Comparison of ENCODE assay signal across 8 cellular contexts in the genomic region with DNA sequence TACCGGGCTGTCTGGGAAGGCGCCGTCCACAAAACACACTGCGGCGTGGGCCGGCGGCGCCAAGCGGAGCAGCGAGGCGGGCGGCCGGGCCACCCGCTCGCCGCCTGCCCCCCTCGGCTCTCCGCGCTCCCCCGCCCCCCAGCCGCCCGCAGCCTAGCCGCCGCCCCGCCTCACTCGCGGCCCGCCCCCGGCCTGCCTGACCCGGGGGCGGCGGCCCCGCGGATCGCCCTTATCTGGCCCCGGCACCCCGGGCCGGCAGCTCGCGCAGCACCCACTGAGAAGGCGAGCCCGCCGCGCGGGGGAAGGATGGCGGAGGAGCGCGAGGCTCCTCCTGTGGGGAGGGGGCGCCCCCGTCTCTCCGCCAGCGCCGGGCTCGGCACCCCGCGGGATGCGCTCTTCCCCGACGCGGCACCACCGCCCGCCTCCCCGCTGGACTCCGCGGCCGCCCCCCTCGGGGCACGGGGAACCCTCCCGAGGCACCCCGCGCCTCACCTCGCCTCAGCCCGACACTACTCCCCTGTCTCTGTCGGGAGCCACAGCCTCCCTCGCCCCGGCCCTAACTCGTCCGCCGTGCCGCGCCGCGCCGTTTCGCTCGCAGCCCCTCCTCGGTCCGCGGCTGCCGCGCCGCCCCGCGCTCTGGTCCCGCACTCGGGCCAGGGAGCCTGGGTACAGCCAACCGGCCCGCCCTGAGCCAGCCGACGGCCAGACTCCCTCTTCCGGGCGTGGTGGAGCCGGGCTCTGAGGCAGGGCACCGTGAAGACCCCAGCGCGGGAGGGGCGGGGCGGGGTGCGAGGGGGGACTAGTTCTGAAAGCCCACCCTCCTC. TPM values are rescaled to one million over a fixed set of nuclear protein-coding genes. Genes with fewer than 3 reads are reported as not detected.
A peak's percentile ranks its signal among the peaks of the same experiment; 100 is the strongest.
DNase-seq lines count a peak whose midpoint lies in the region; ATAC-seq and TF ChIP-seq lines count a peak whose summit lies in the region.

No MANE protein-coding gene starts in this region.

- H3K9me3 ChIP-seq in DOHH2 (ENCODE audit: control insufficient read depth, insufficient read depth, low read length) = no peaks in the 10 kb centered on the region

- TF ChIP-seq CTCF in DOHH2 (IDR thresholded peaks at IDR 0.05; ENCODE audit: low read depth, low read length, poor library complexity, severe bottlenecking) = no peak
- no peak for TF ChIP-seq CTCF in activated B cell treated with CpG ODN at 0.5 μM for 24 hours (IDR thresholded peaks at IDR 0.05)
- no peak for TF ChIP-seq CTCF in chondrocyte (IDR thresholded peaks at IDR 0.05)

- peak overlapping the region; percentile 68 for H3K27ac ChIP-seq in DOHH2 (ENCODE audit: low read depth, low read length)
- peak overlapping the region; percentile 78 for H3K27ac ChIP-seq in layer of hippocampus (ENCODE audit: low read depth, low read length)

- H3K27me3 Mint-ChIP-seq in activated B cell treated with CpG ODN at 0.5 μM for 24 hours = no peaks in the 10 kb centered on the region
- no peaks in the 10 kb centered on the region for H3K27me3 Mint-ChIP-seq in chondrocyte (ENCODE audit: low read depth)

- POLR2A ChIA-PET in activated B cell treated with CpG ODN at 0.5 μM for 24 hours (lab: Charles Lee) = interaction anchor here (0.6 kb wide), 1 partner anchor 105 kb away, joined by 3 read pairs; no protein-coding TSS in a partner anchor

- CTCF ChIA-PET in activated B cell treated with CpG ODN at 0.5 μM for 24 hours (lab: Charles Lee) = no interaction called here

- DNase-seq in HUDEP-2 (lab: John Stamatoyannopoulos, UW; ENCODE audit: unreplicated experiment in 76 of 76) = peak in 57 of 76 experiments; percentile 0 to 57 (median 29)
- DNase-seq in activated B cell treated with CpG ODN at 0.5 μM for 24 hours = peak; percentile 54
- DNase-seq in chondrocyte (ENCODE audit: low spot score) = peak; percentile 81
- peak; percentile 49 for DNase-seq in stimulated activated CD4-positive, alpha-beta T cell treated with anti-CD3 and anti-CD28 coated beads, Interleukin-4, amount 100 ng/mL, for 1 hour
- DNase-seq in G401 (ENCODE audit: low spot score) = no peak

- peak; percentile 38 for ATAC-seq in GM21390 (IDR thresholded peaks at IDR 0.05; ENCODE audit: unreplicated experiment)
- ATAC-seq in activated B cell treated with CpG ODN at 0.5 μM for 24 hours (ENCODE audit: low read depth) = peak; percentile 51

- no peaks in the 10 kb centered on the region for H3K9me2 ChIP-seq in DOHH2 (replicated peaks; ENCODE audit: control insufficient read depth, low read length)

- intact Hi-C loops in activated B cell treated with CpG ODN at 0.5 μM for 24 hours (cut with micrococcal nuclease) = loop anchor here (5.0 to 10.0 kb wide), 4 partner anchors 40 to 380 kb away; no protein-coding TSS in a partner anchor

- H3K36me3 ChIP-seq in DOHH2 (ENCODE audit: control insufficient read depth, low read length) = no peaks in the 10 kb centered on the region

- peaks cover 44% of the 10 kb centered on the region for H3K79me2 ChIP-seq in DOHH2 (ENCODE audit: control insufficient read depth, low read length)

- H4K20me1 ChIP-seq in DOHH2 (ENCODE audit: control insufficient read depth, insufficient read depth, low read depth, low read length) = no peaks in the 10 kb centered on the region

- peaks cover 20% of the 10 kb centered on the region for H3K4me1 ChIP-seq in DOHH2 (ENCODE audit: control insufficient read depth, low read length)

- peak overlapping the region; percentile 95 for H3K27ac Mint-ChIP-seq in activated B cell treated with CpG ODN at 0.5 μM for 24 hours
- peak overlapping the region; percentile 92 for H3K27ac Mint-ChIP-seq in chondrocyte (ENCODE audit: unreplicated experiment)

- H3K27me3 ChIP-seq in DOHH2 (ENCODE audit: control insufficient read depth, low read length) (no peaks in the 10 kb centered on the region), layer of hippocampus (ENCODE audit: control insufficient read depth, insufficient read depth, low read length) (no peaks in the 10 kb centered on the region)

- no peaks in the 10 kb centered on the region for H3K36me3 Mint-ChIP-seq in activated B cell treated with CpG ODN at 0.5 μM for 24 hours (ENCODE audit: low read depth)
- no peaks in the 10 kb centered on the region for H3K36me3 Mint-ChIP-seq in chondrocyte (ENCODE audit: low read depth)

- H3F3A ChIP-seq in DOHH2 (ENCODE audit: control insufficient read depth, insufficient read depth) = no peaks in the 10 kb centered on the region

- H3K9me3 Mint-ChIP-seq in activated B cell treated with CpG ODN at 0.5 μM for 24 hours = no peaks in the 10 kb centered on the region
- no peaks in the 10 kb centered on the region for H3K9me3 Mint-ChIP-seq in chondrocyte (ENCODE audit: low read depth)

- H3K4me3 ChIP-seq in DOHH2 (ENCODE audit: low read length) = peak overlapping the region; percentile 78

- in situ Hi-C loops in G401 (cut with HindIII; ENCODE audit: low sequenced_read_pairs) = no loop called here

- H3K4me3 Mint-ChIP-seq in activated B cell treated with CpG ODN at 0.5 μM for 24 hours (peak overlapping the region; percentile 88), chondrocyte (ENCODE audit: unreplicated experiment) (peak overlapping the region; percentile 75)

- H3K4me1 Mint-ChIP-seq in activated B cell treated with CpG ODN at 0.5 μM for 24 hours (peaks cover 20% of the 10 kb centered on the region), chondrocyte (ENCODE audit: low read depth) (peaks cover 29% of the 10 kb centered on the region)

- peak overlapping the region; percentile 65 for H3K4me2 ChIP-seq in DOHH2 (ENCODE audit: low read length)

RNA-seq across cellular contexts. Expression of a gene that starts 0.6 kb away (rescaled TPM):
- total RNA-seq in activated B cell treated with CpG ODN at 0.5 μM for 24 hours (19.7 and 21.3 TPM in 2 replicates), chondrocyte (20.4 to 23.9 TPM (median 23.3 TPM) in 3 replicates)
- total RNA-seq in G401 (2014; rRNA removed; shearing (Covaris generic)) = 0.37 TPM in 1 of 2 replicates, not detected in the other

RNA-seq across cellular contexts. Expression of a gene that starts 33.0 kb away (rescaled TPM):
- total RNA-seq in activated B cell treated with CpG ODN at 0.5 μM for 24 hours (not detected in 2 replicates), chondrocyte (not detected in 3 replicates)
- total RNA-seq in G401 (2014; rRNA removed; shearing (Covaris generic)) = not detected in 2 replicates

Comparison
In these comparisons a context has a peak if more than half of its experiments do, and no peak if none do; other contexts are left out.
1. RNA of a gene that starts 0.6 kb away (total RNA-seq): 20.4 to 23.9 TPM in chondrocyte and 19.7 to 21.3 TPM in activated B cell treated with CpG ODN at 0.5 μM for 24 hours; 0.37 TPM in G401; every median in the first group is over 10 times any median in the second.